Comparison of ENCODE assay signal across 1 cellular context in the genomic region with DNA sequence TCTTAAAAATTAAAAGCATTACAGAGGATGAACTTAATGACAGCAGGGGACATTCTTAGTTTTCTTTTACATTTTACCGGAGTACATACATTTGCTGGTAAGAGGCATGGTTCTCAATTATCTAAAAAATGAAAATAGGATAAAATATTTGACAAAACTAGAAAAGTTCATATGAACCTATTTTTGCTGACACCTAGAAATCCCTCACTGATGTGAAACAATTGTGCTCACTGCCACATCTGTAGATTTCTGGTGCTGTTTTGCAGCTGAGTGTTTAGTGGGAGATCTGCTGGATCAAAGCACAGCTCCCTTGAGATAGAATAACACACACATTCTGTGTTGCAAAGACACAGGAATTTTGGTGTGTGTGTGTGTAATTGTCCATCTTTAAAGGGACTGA.
TF ChIP-seq lines count a peak whose summit lies in the region.

No MANE protein-coding gene starts in this region.

TF ChIP-seq in A549, 52 proteins besides CTCF, POLR2A, EP300 and RAD21 (continued from another document):
- peak; percentile 51 for TF ChIP-seq MAFK (IDR thresholded peaks at IDR 0.05; ENCODE audit: partially characterized antibody)
